ENCODE assay signal across 8 cellular contexts in the genomic region with DNA sequence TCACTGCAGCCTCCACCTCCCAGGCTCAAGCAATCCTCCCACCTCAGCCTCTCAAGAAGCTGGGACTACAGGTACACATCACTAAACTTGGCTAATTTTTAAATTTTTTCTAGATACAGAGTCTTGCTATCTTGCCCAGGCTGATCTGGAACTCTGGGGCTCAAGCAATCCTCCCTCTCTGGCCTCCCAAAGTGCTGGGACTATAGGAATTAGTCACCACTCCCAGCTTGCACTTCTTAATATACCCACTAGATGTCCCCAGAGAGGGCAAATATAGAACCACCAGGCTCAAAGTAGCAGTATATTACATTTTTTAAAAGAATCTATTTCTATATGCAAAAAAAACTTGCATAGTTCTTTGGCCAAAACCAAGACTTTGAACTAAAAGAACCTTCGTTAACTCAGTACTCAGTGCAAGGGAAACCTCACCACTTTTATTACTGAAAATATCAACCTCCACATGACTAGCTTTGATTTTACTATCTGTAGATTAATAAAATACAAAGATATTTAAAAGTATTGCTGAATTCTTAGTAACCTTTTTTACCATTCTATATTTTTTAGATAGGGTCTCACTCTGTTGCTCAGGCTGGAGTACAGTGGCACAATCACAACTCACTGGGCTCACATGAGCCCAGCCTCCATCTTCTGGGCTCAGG. TPM values are rescaled to one million over a fixed set of nuclear protein-coding genes. Genes with fewer than 3 reads are reported as not detected.
DNase-seq lines count a peak whose midpoint lies in the region; ATAC-seq and TF ChIP-seq lines count a peak whose summit lies in the region.

No MANE protein-coding gene starts in this region.

- H3K36me3 Mint-ChIP-seq in Caco-2 (ENCODE audit: insufficient read depth, unreplicated experiment) = peaks cover 18% of the 10 kb centered on the region

- POLR2A ChIA-PET in Caco-2 (lab: Charles Lee) (interaction anchor here (0.5 kb wide), 1 partner anchor 63 kb away, joined by 3 read pairs; no protein-coding TSS in a partner anchor), PC-9 (lab: Charles Lee; ENCODE audit: unreplicated experiment) (interaction anchor here (0.7 kb wide), 1 partner anchor 116 kb away, joined by 4 read pairs; no protein-coding TSS in a partner anchor)

- H3K4me3 ChIP-seq in Caco-2 (ENCODE audit: low read depth, low read length) = no peak overlapping the region
- no peak overlapping the region for H3K4me3 ChIP-seq in H7 (ENCODE audit: insufficient read depth, low read depth, low read length)
- H3K4me3 ChIP-seq in PC-9 = no peak overlapping the region
- no peak overlapping the region for H3K4me3 ChIP-seq in cardiac muscle cell

- H3K9me2 ChIP-seq in PC-9 (ENCODE audit: insufficient read depth) = no peaks in the 10 kb centered on the region

- peaks cover 9% of the 10 kb centered on the region for H3K4me1 Mint-ChIP-seq in Caco-2 (ENCODE audit: low read depth, unreplicated experiment)

- H3K27ac Mint-ChIP-seq in Caco-2 (ENCODE audit: unreplicated experiment) = no peak overlapping the region

- ATAC-seq in GM18873 (IDR thresholded peaks at IDR 0.05; ENCODE audit: low FRiP score, unreplicated experiment) (no peak), HG02763 (IDR thresholded peaks at IDR 0.05; ENCODE audit: unreplicated experiment) (no peak)

- H3K36me3 ChIP-seq in Caco-2 (ENCODE audit: control insufficient read depth, insufficient read depth, low read length) = peaks cover 3% of the 10 kb centered on the region; the same call in 1 of the 2 replicates
- no peaks in the 10 kb centered on the region for H3K36me3 ChIP-seq in H7 (replicated peaks; ENCODE audit: control insufficient read depth, insufficient read depth, low read length)
- no peaks in the 10 kb centered on the region; the same call in 1 of the 2 replicates for H3K36me3 ChIP-seq in PC-9 (ENCODE audit: low read depth)
- H3K36me3 ChIP-seq in cardiac muscle cell = no peaks in the 10 kb centered on the region

- H3K9me3 Mint-ChIP-seq in Caco-2 (ENCODE audit: unreplicated experiment) = no peaks in the 10 kb centered on the region

- peak; percentile 52 to 70 for DNase-seq in Caco-2
- DNase-seq in H7 = peak; percentile 65
- DNase-seq in PC-9 = peak; percentile 29 to 38
- DNase-seq in activated naive CD4-positive, alpha-beta T cell treated with anti-CD3 and anti-CD28 coated beads, Interleukin-2, amount 50 U/mL, for 16 hours = peak; percentile 21
- peak; percentile 61 to 77 for DNase-seq in cardiac muscle cell (ENCODE audit: low read depth in 1 of 2, low spot score in 1 of 2)
- DNase-seq in retina = peak; percentile 59

- H3K4me1 ChIP-seq in Caco-2 (no peaks in the 10 kb centered on the region), PC-9 (replicated peaks; ENCODE audit: insufficient read depth) (peaks cover 16% of the 10 kb centered on the region), cardiac muscle cell (ENCODE audit: low read depth) (no peaks in the 10 kb centered on the region)

- CTCF ChIA-PET in Caco-2 (lab: Charles Lee) (interaction anchor here (0.5 to 2.0 kb wide), 7 partner anchors 11 to 239 kb away, joined by 3 to 8 read pairs (median 5); no protein-coding TSS in a partner anchor), PC-9 (lab: Charles Lee) (interaction anchor here (0.5 to 1.8 kb wide), 9 partner anchors 17 to 347 kb away, joined by 3 to 14 read pairs (median 4); no protein-coding TSS in a partner anchor)

- H3K27ac ChIP-seq in PC-9 (no peak overlapping the region), cardiac muscle cell (no peak overlapping the region)

- no peaks in the 10 kb centered on the region for H3K79me2 ChIP-seq in PC-9 (ENCODE audit: low read depth)

- H3K4me3 Mint-ChIP-seq in Caco-2 (ENCODE audit: unreplicated experiment) = no peak overlapping the region

- H3K27me3 ChIP-seq in Caco-2 (replicated peaks; ENCODE audit: control insufficient read depth, insufficient read depth, low read length) (no peaks in the 10 kb centered on the region), H7 (ENCODE audit: control insufficient read depth, insufficient read depth, low read length) (no peaks in the 10 kb centered on the region), PC-9 (ENCODE audit: insufficient read depth, low read depth) (no peaks in the 10 kb centered on the region), cardiac muscle cell (no peaks in the 10 kb centered on the region)

- H3K4me2 ChIP-seq in PC-9 = no peak overlapping the region

- H3K27me3 Mint-ChIP-seq in Caco-2 (ENCODE audit: insufficient read depth, unreplicated experiment) = no peaks in the 10 kb centered on the region

- 0 out of 2 replicates have a peak, but pooled peaks cover 5% of the 10 kb centered on the region for H3F3A ChIP-seq in PC-9 (ENCODE audit: insufficient read depth, low read depth)

- peak; percentile 74 to 87 for TF ChIP-seq CTCF in Caco-2 (IDR thresholded peaks at IDR 0.05; ENCODE audit: insufficient read depth in 1 of 2, low read depth in 1 of 2, low read length in 1 of 2, severe bottlenecking in 1 of 2, unreplicated experiment in 1 of 2)
- TF ChIP-seq CTCF in PC-9 (conservative IDR thresholded peaks at IDR 0.05) = peak; percentile 90
- peak; percentile 75 for TF ChIP-seq CTCF in cardiac muscle cell (IDR thresholded peaks at IDR 0.05; ENCODE audit: low read depth, low read length)

- intact Hi-C loops in Caco-2 (cut with micrococcal nuclease; ENCODE audit: unreplicated experiment) (loop anchor here (1.0 to 10.0 kb wide), 5 partner anchors 57 to 339 kb away; partner anchors contain the start of genes SLC35D2 and ZNF367), PC-9 (cut with micrococcal nuclease; ENCODE audit: unreplicated experiment) (loop anchor here (2.0 to 5.0 kb wide), 4 partner anchors 55 to 339 kb away; partner anchors contain the start of gene SLC35D2)

- H3K9me3 ChIP-seq in Caco-2 (no peaks in the 10 kb centered on the region), PC-9 (ENCODE audit: insufficient read depth, low read depth) (no peaks in the 10 kb centered on the region), cardiac muscle cell (ENCODE audit: low read depth) (no peaks in the 10 kb centered on the region)

- no peaks in the 10 kb centered on the region for H4K20me1 ChIP-seq in PC-9 (ENCODE audit: insufficient read depth)

- BruUV-seq in Caco-2 (replicated peaks; lab: Mats Ljungman, UMichigan) (no TSS peak), PC-9 (replicated peaks; lab: Mats Ljungman, UMichigan) (no TSS peak)

- H2AFZ ChIP-seq in PC-9 = no peak overlapping the region

RNA-seq across cellular contexts. Expression of gene HSD17B3, which starts 25.8 kb away (rescaled TPM):
- total RNA-seq in Caco-2 (2022) (not detected in 2 replicates), PC-9 (2021) (0.38 TPM in 1 of 2 replicates, not detected in the other), cardiac muscle cell (0.63 TPM in 1 of 2 replicates, not detected in the other)
- total RNA-seq in H7 (2014; rRNA removed; shearing (Covaris generic)) = 0.24 TPM in 1 of 2 replicates, not detected in the other
- polyA plus RNA-seq in cardiac muscle cell = 0.81 and 1.3 TPM in 2 replicates

RNA-seq across cellular contexts. Expression of gene SLC35D2, which starts 55.7 kb away (rescaled TPM):
- 77.5 and 81.0 TPM in 2 replicates for total RNA-seq in Caco-2 (2022)
- total RNA-seq in H7 (2014; rRNA removed; shearing (Covaris generic)) = 10.3 and 16.1 TPM in 2 replicates
- total RNA-seq in PC-9 (2021) = 27.6 and 34.4 TPM in 2 replicates
- total RNA-seq in cardiac muscle cell = 22.1 and 25.7 TPM in 2 replicates
- 24.5 and 43.3 TPM in 2 replicates for polyA plus RNA-seq in cardiac muscle cell
